In genomic region chr12:105420659-105421240, GRCh38 we compare ENCODE assay signal across 8 cellular contexts.
DNase-seq lines count a peak whose midpoint lies in the region; ATAC-seq and TF ChIP-seq lines count a peak whose summit lies in the region.

No MANE protein-coding gene starts in this region.

- H3K27ac ChIP-seq in AG04450 (ENCODE audit: low read depth, low read length) (no peak overlapping the region), SK-N-SH (ENCODE audit: low read depth in 2 of 2, low read length in 1 of 2) (no peak overlapping the region), cardiac muscle cell (no peak overlapping the region), psoas muscle (no peak overlapping the region)

- POLR2A ChIA-PET in AG04450 (lab: Yijun Ruan, JAX): interaction anchor here (0.8 kb wide), 1 partner anchor 718 kb away, joined by 3 read pairs; the partner anchor contains the start of gene NUAK1
- POLR2A ChIA-PET in SK-N-SH (lab: Yijun Ruan, JAX): interaction anchor here (0.6 kb wide), 1 partner anchor 717 kb away, joined by 4 read pairs; no protein-coding TSS in a partner anchor

- DNase-seq in AG04450 (ENCODE audit: low read depth, low spot score) (peak; percentile 59), NCI-H1092 treated with DMSO at 0.1 percent for 48 hours (lab: John Stamatoyannopoulos, UW) (peak; percentile 64), SK-N-SH (peak; percentile 65), cardiac muscle cell (ENCODE audit: low read depth in 1 of 2, low spot score in 1 of 2) (peak; percentile 83), psoas muscle (peak; percentile 70 to 84)
- peak; percentile 12 for DNase-seq in activated naive CD8-positive, alpha-beta T cell treated with anti-CD3 and anti-CD28 coated beads, Interleukin-2, amount 50 U/mL, for 16 hours (ENCODE audit: low read depth, low spot score)

- TF ChIP-seq RAD21 in SK-N-SH (IDR thresholded peaks at IDR 0.05; ENCODE audit: low read length): peak; percentile 99

- no peak overlapping the region for H2AFZ ChIP-seq in SK-N-SH (ENCODE audit: low read depth)

- H3K9me3 ChIP-seq in AG04450 (ENCODE audit: control insufficient read depth, insufficient read depth, low read length): no peaks in the 10 kb centered on the region
- no peaks in the 10 kb centered on the region for H3K9me3 ChIP-seq in SK-N-SH
- no peaks in the 10 kb centered on the region for H3K9me3 ChIP-seq in cardiac muscle cell (ENCODE audit: low read depth)
- H3K9me3 ChIP-seq in psoas muscle: no peaks in the 10 kb centered on the region

- intact Hi-C loops in psoas muscle (cut with DNase I): loop anchor here (5.0 to 10.0 kb wide), 5 partner anchors 284 to 864 kb away; partner anchors contain the start of gene NUAK1 (in 1 of the 2)

- no peaks in the 10 kb centered on the region for H3K9me2 ChIP-seq in SK-N-SH

- no peak overlapping the region for H3K4me2 ChIP-seq in SK-N-SH

- H3K36me3 ChIP-seq in SK-N-SH (replicated peaks in 1 of 2; ENCODE audit: control insufficient read depth in 1 of 2, insufficient read depth in 2 of 2, low read length in 1 of 2): no peaks in the 10 kb centered on the region
- no peaks in the 10 kb centered on the region for H3K36me3 ChIP-seq in cardiac muscle cell
- no peaks in the 10 kb centered on the region for H3K36me3 ChIP-seq in psoas muscle (ENCODE audit: insufficient read depth in 1 of 2, low read depth in 1 of 2)

- no peaks in the 10 kb centered on the region for H4K20me1 ChIP-seq in SK-N-SH (ENCODE audit: insufficient read depth)

- H3K4me1 ChIP-seq in SK-N-SH (ENCODE audit: control insufficient read depth in 1 of 2, insufficient read depth in 2 of 2, low read depth in 1 of 2, low read length in 1 of 2) (peaks cover 0 to 7% of the 10 kb centered on the region in 2 experiments; a peak in 2 of 4 replicates), cardiac muscle cell (ENCODE audit: low read depth) (no peaks in the 10 kb centered on the region), psoas muscle (peaks cover 4% of the 10 kb centered on the region)

- peaks cover 16% of the 10 kb centered on the region for H3F3A ChIP-seq in SK-N-SH (replicated peaks; ENCODE audit: insufficient read depth)

- ATAC-seq in GM19043 (IDR thresholded peaks at IDR 0.05; ENCODE audit: low read depth, unreplicated experiment): peak; percentile 68
- ATAC-seq in psoas muscle: peak; percentile 89 to 96 (median 93)
- ATAC-seq in GM21737 (IDR thresholded peaks at IDR 0.05; ENCODE audit: unreplicated experiment): no peak

- TF ChIP-seq CTCF in AG04450 (IDR thresholded peaks at IDR 0.05; ENCODE audit: low read depth, low read length): peak; percentile 90
- peak; percentile 97 for TF ChIP-seq CTCF in SK-N-SH (IDR thresholded peaks at IDR 0.05)
- peak; percentile 85 for TF ChIP-seq CTCF in cardiac muscle cell (IDR thresholded peaks at IDR 0.05; ENCODE audit: low read depth, low read length)
- TF ChIP-seq CTCF in psoas muscle (IDR thresholded peaks at IDR 0.05): peak; percentile 93

- CTCF ChIA-PET in AG04450 (lab: Charles Lee) (interaction anchor here (0.5 to 2.5 kb wide), 49 partner anchors 8 to 1464 kb away, joined by 3 to 70 read pairs (median 4); no protein-coding TSS in a partner anchor), SK-N-SH (lab: Yijun Ruan, JAX) (interaction anchor here (0.6 to 2.4 kb wide), 48 partner anchors 9 to 1649 kb away, joined by 3 to 72 read pairs (median 4); partner anchors contain the start of gene NUAK1)

- H3K4me3 ChIP-seq in AG04450 (ENCODE audit: low read depth, low read length) (no peak overlapping the region), SK-N-SH (ENCODE audit: low read depth in 2 of 2, low read length in 1 of 2) (no peak overlapping the region; a peak in 1 of 4 replicates), cardiac muscle cell (no peak overlapping the region), psoas muscle (no peak overlapping the region)

- no peaks in the 10 kb centered on the region for H3K27me3 ChIP-seq in AG04450 (ENCODE audit: control insufficient read depth, insufficient read depth, low read length)
- H3K27me3 ChIP-seq in SK-N-SH (ENCODE audit: insufficient read depth): no peaks in the 10 kb centered on the region
- no peaks in the 10 kb centered on the region for H3K27me3 ChIP-seq in cardiac muscle cell
- H3K27me3 ChIP-seq in psoas muscle (ENCODE audit: insufficient read depth in 3 of 3, low read length in 2 of 3): no peaks in the 10 kb centered on the region

- no peak overlapping the region for H3K9ac ChIP-seq in SK-N-SH

- no peak for TF ChIP-seq EP300 in SK-N-SH (IDR thresholded peaks at IDR 0.05; ENCODE audit: borderline replicate concordance in 1 of 2, low read depth in 1 of 2, low read length in 1 of 2)

- no peaks in the 10 kb centered on the region for H3K79me2 ChIP-seq in SK-N-SH (ENCODE audit: insufficient read depth)

TF ChIP-seq in SK-N-SH, 30 proteins besides CTCF, POLR2A, EP300 and RAD21:
- TF ChIP-seq, protein P1, sequence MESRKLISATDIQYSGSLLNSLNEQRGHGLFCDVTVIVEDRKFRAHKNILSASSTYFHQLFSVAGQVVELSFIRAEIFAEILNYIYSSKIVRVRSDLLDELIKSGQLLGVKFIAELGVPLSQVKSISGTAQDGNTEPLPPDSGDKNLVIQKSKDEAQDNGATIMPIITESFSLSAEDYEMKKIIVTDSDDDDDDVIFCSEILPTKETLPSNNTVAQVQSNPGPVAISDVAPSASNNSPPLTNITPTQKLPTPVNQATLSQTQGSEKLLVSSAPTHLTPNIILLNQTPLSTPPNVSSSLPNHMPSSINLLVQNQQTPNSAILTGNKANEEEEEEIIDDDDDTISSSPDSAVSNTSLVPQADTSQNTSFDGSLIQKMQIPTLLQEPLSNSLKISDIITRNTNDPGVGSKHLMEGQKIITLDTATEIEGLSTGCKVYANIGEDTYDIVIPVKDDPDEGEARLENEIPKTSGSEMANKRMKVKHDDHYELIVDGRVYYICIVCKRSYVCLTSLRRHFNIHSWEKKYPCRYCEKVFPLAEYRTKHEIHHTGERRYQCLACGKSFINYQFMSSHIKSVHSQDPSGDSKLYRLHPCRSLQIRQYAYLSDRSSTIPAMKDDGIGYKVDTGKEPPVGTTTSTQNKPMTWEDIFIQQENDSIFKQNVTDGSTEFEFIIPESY (IDR thresholded peaks at IDR 0.05; ENCODE audit: borderline replicate concordance, low read depth): no peak
- no peak for TF ChIP-seq USF1 (IDR thresholded peaks at IDR 0.05; ENCODE audit: borderline replicate concordance, low read depth)
- TF ChIP-seq SMC3 (IDR thresholded peaks at IDR 0.05; ENCODE audit: low read depth, low read length): peak; percentile 95

Comparison
In these comparisons a context has a peak if more than half of its experiments do, and no peak if none do; other contexts are left out.
1. DNase-seq: peak in every context shown above with its lines; median percentile 83 in cardiac muscle cell; 77 in psoas muscle; 65 in SK-N-SH; 64 in NCI-H1092 treated with DMSO at 0.1 percent for 48 hours; 59 in AG04450; 12 in activated naive CD8-positive, alpha-beta T cell treated with anti-CD3 and anti-CD28 coated beads, Interleukin-2, amount 50 U/mL, for 16 hours.